In the genomic region with DNA sequence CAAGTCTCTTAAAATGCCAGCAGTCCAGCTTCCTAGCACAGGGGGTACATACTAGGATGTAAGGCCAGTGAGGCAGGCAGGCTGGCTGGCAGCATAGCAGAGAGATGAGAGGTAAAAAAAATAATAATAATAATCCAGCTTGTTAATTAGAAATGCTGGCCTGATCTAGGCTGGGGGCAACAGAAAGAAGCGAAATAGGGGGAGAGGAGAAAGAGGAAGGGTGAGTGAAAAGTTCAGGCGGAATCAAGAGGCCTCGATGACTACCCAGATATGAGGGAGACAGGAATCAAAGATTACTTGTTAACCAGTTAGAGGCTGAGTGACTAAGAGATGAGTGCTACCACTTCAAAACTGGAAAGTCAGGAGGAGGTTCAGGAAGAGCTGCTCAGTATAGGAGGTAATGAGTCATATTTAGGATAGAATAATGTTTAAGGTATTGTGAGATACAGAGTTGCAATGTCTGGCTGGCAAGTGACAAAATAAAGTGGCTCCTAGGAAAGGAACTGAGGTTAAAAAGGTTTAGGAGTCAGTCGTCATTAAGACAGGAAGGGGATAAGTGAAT, we compare ENCODE assay signal across 10 cellular contexts. TPM values are rescaled to one million over a fixed set of nuclear protein-coding genes. Genes with fewer than 3 reads are reported as not detected.
DNase-seq lines count a peak whose midpoint lies in the region; ATAC-seq lines count a peak whose summit lies in the region.
"Had no signal": no experiment of that assay in that cellular context is flagged by ENCODE, and none has a peak within 500 bp of the region (broad histone marks: within the 10 kb centered on the region; RNA-seq: fewer than 3 reads in every experiment).

No MANE protein-coding gene starts in this region.

- peaks cover 27% of the 10 kb centered on the region for H3K4me1 ChIP-seq in CD4-positive, CD25-positive, alpha-beta regulatory T cell (ENCODE audit: control insufficient read depth, insufficient read depth, low read length, poor library complexity, severe bottlenecking)

- H3K27me3 ChIP-seq in CD4-positive, CD25-positive, alpha-beta regulatory T cell (ENCODE audit: control insufficient read depth, insufficient read depth, low read length): no peaks in the 10 kb centered on the region

- no peaks in the 10 kb centered on the region for H3K9me3 ChIP-seq in CD4-positive, CD25-positive, alpha-beta regulatory T cell (ENCODE audit: control insufficient read depth in 2 of 2, low read length in 2 of 2)

- DNase-seq in CD4-positive, CD25-positive, alpha-beta regulatory T cell: no peak
- DNase-seq in HK-2 (ENCODE audit: unreplicated experiment): peak; percentile 25
- DNase-seq in activated naive CD8-positive, alpha-beta T cell treated with anti-CD3 and anti-CD28 coated beads for 36 hours: no peak
- peak; percentile 94 for DNase-seq in kidney tubule cell (ENCODE audit: low spot score)
- no peak for DNase-seq in NCI-H1436 (lab: John Stamatoyannopoulos, UW)
- DNase-seq in DMS 273 treated with DMSO at 0.1 percent for 48 hours (lab: John Stamatoyannopoulos, UW): no peak
- DNase-seq: left cardiac atrium had no signal

- H3K9me3 Mint-ChIP-seq in CD4-positive, CD25-positive, alpha-beta regulatory T cell: no peaks in the 10 kb centered on the region
- no peaks in the 10 kb centered on the region for H3K9me3 Mint-ChIP-seq in activated naive CD8-positive, alpha-beta T cell treated with anti-CD3 and anti-CD28 coated beads for 36 hours

- H3K4me1 Mint-ChIP-seq in CD4-positive, CD25-positive, alpha-beta regulatory T cell: peaks cover 22 to 63% (median 54%) of the 10 kb centered on the region in 4 donors
- peaks cover 60% of the 10 kb centered on the region for H3K4me1 Mint-ChIP-seq in activated naive CD8-positive, alpha-beta T cell treated with anti-CD3 and anti-CD28 coated beads for 36 hours

- peak overlapping the region in 1 of 4 donors; percentile 82 for H3K4me3 Mint-ChIP-seq in CD4-positive, CD25-positive, alpha-beta regulatory T cell
- H3K4me3 Mint-ChIP-seq in activated naive CD8-positive, alpha-beta T cell treated with anti-CD3 and anti-CD28 coated beads for 36 hours: peak overlapping the region; percentile 29

- H3K36me3 Mint-ChIP-seq in CD4-positive, CD25-positive, alpha-beta regulatory T cell: peaks cover 6% of the 10 kb centered on the region
- peaks cover 19% of the 10 kb centered on the region for H3K36me3 Mint-ChIP-seq in activated naive CD8-positive, alpha-beta T cell treated with anti-CD3 and anti-CD28 coated beads for 36 hours

- no peaks in the 10 kb centered on the region for H3K27me3 Mint-ChIP-seq in CD4-positive, CD25-positive, alpha-beta regulatory T cell
- H3K27me3 Mint-ChIP-seq in activated naive CD8-positive, alpha-beta T cell treated with anti-CD3 and anti-CD28 coated beads for 36 hours: no peaks in the 10 kb centered on the region

- no peak for ATAC-seq in CD4-positive, CD25-positive, alpha-beta regulatory T cell (ENCODE audit: low read depth in 2 of 2)
- ATAC-seq in GM21737 (IDR thresholded peaks at IDR 0.05; ENCODE audit: unreplicated experiment) (no peak), GM18867 (IDR thresholded peaks at IDR 0.05; ENCODE audit: unreplicated experiment) (no peak)
- ATAC-seq: left cardiac atrium had no signal

- no peak overlapping the region for H3K4me3 ChIP-seq in CD4-positive, CD25-positive, alpha-beta regulatory T cell (ENCODE audit: low read depth, low read length)

- H3K27ac ChIP-seq in CD4-positive, CD25-positive, alpha-beta regulatory T cell (ENCODE audit: insufficient read depth, low read length, poor library complexity, severe bottlenecking): no peak overlapping the region

- H3K27ac Mint-ChIP-seq in CD4-positive, CD25-positive, alpha-beta regulatory T cell: peak overlapping the region in 2 of 3 donors; percentile 19 to 57
- H3K27ac Mint-ChIP-seq in activated naive CD8-positive, alpha-beta T cell treated with anti-CD3 and anti-CD28 coated beads for 36 hours: peak overlapping the region; percentile 81

- H3K36me3 ChIP-seq in CD4-positive, CD25-positive, alpha-beta regulatory T cell (ENCODE audit: control insufficient read depth, insufficient read depth, low read length): peaks cover 17% of the 10 kb centered on the region

RNA-seq across cellular contexts. Expression of a gene that starts 2.8 kb away (rescaled TPM):
- total RNA-seq in CD4-positive, CD25-positive, alpha-beta regulatory T cell: 11.8 TPM
- 10 to 100 TPM in 2 of 4 donors, 1 to 10 TPM in 2; 5.8 to 10.5 (median 9.7) TPM for polyA plus RNA-seq in CD4-positive, CD25-positive, alpha-beta regulatory T cell
- total RNA-seq in activated naive CD8-positive, alpha-beta T cell treated with anti-CD3 and anti-CD28 coated beads for 36 hours: 10 to 100 TPM; 18.6 to 19.8 TPM

RNA-seq across cellular contexts. Expression of a gene that starts 28.2 kb away (rescaled TPM):
- not detected for total RNA-seq in CD4-positive, CD25-positive, alpha-beta regulatory T cell
- polyA plus RNA-seq in CD4-positive, CD25-positive, alpha-beta regulatory T cell: not detected
- not detected for total RNA-seq in activated naive CD8-positive, alpha-beta T cell treated with anti-CD3 and anti-CD28 coated beads for 36 hours
- total RNA-seq: T-helper 2 cell treated with Interferon-gamma antibody and Interleukin-4, amounts not matched to agents 100 ng/mL and 5 ng/mL, for 36 hours had no signal

Comparison
In these comparisons a context has a peak if more than half of its experiments do, and no peak if none do; other contexts are left out.
1. DNase-seq: peak in HK-2 (single experiment) and kidney tubule cell (single experiment); none in CD4-positive, CD25-positive, alpha-beta regulatory T cell (0 of 3), activated naive CD8-positive, alpha-beta T cell treated with anti-CD3 and anti-CD28 coated beads for 36 hours (single experiment), NCI-H1436 (single experiment) and DMS 273 treated with DMSO at 0.1 percent for 48 hours (single experiment).